8 cellular contexts compared by ENCODE assay signal in the genomic region with DNA sequence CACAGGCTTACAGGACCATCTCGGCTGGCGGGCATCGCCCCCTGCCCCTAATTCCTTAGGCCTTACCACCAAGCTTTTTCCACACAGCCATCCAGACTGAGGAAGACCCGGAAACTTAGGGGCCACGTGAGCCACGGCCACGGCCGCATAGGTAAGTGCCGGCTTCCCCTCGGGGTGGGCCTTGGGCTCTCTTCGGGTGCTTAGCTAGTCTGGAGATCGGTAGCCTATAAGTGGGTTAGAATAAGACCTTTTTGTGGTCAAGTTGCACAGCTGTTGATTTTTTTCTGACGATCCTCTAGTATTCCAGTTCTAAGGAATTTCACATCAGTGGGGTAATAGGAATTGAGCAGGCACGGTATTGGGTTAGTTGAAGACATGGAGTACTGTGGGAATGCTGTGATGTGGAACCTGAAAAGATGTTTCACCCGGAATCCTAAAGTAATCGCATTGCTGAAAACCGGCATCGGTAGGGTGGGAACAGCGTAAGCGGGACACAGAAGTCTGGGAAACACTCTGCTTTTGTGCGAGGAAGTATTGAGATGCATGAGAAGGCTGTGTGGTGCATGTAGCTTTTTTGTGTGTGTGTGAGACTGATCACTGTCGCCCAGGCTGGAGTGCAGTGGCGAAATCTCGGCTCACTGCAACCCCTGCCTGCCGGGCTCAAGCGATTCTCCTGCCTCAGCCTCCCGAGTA. TPM values are rescaled to one million over a fixed set of nuclear protein-coding genes. Genes with fewer than 3 reads are reported as not detected.
DNase-seq lines count a peak whose midpoint lies in the region; ATAC-seq and TF ChIP-seq lines count a peak whose summit lies in the region.

No MANE protein-coding gene starts in this region.

- H3K4me3 ChIP-seq in GM23338 (peak overlapping the region; percentile 100), OCI-LY1 (ENCODE audit: low read depth, low read length, poor library complexity, severe bottlenecking) (peak overlapping the region; percentile 79), dorsolateral prefrontal cortex (peak overlapping the region; percentile 69 to 100 (median 95)), mucosa of stomach (ENCODE audit: low read length) (peak overlapping the region; percentile 98), aorta (ENCODE audit: low read length in 2 of 2) (peak overlapping the region; percentile 70 to 71)

- peaks cover 50% of the 10 kb centered on the region for H3F3A ChIP-seq in GM23338 (replicated peaks; ENCODE audit: low read depth)
- peaks cover 20% of the 10 kb centered on the region; the same call in 1 of the 2 replicates for H3F3A ChIP-seq in OCI-LY1 (ENCODE audit: insufficient read depth, low read length)

- H3K4me1 ChIP-seq in GM23338 (ENCODE audit: insufficient read depth) (peaks cover 25% of the 10 kb centered on the region), OCI-LY1 (ENCODE audit: insufficient read depth, low read length, severe bottlenecking) (peaks cover 51% of the 10 kb centered on the region), mucosa of stomach (ENCODE audit: control insufficient read depth, insufficient read depth, low read length) (peaks cover 34% of the 10 kb centered on the region), aorta (ENCODE audit: control insufficient read depth in 1 of 2, insufficient read depth in 2 of 2, low read length in 2 of 2) (no peaks in the 10 kb centered on the region)

- TF ChIP-seq CTCF in GM23338 (conservative IDR thresholded peaks at IDR 0.05; ENCODE audit: low read depth in 2 of 2) = no peak
- TF ChIP-seq CTCF in OCI-LY1 (IDR thresholded peaks at IDR 0.05; ENCODE audit: low read length) = no peak
- no peak for TF ChIP-seq CTCF in dorsolateral prefrontal cortex (IDR thresholded peaks at IDR 0.05 in 54 of 56, conservative IDR thresholded peaks at IDR 0.05 in 2 of 56; ENCODE audit: low read depth in 1 of 56, partially characterized antibody in 56 of 56)

- H3K9me3 ChIP-seq in OCI-LY1 (ENCODE audit: low read length) (no peaks in the 10 kb centered on the region), mucosa of stomach (ENCODE audit: control insufficient read depth, low read length) (no peaks in the 10 kb centered on the region), aorta (ENCODE audit: control insufficient read depth, low read length) (no peaks in the 10 kb centered on the region)

- peak overlapping the region; percentile 100 for H3K4me2 ChIP-seq in GM23338
- H3K4me2 ChIP-seq in OCI-LY1 (ENCODE audit: low read length) = peak overlapping the region; percentile 91

- peaks cover 4% of the 10 kb centered on the region; the same call in 2 of the 3 replicates for H3K9me3 Mint-ChIP-seq in GM23338

- 3 to 4% methylated on average over 26 to 27 of the region's 27 CpGs for WGBS in aorta, 2 donors

- peaks cover 26% of the 10 kb centered on the region for H3K27me3 Mint-ChIP-seq in GM23338 (ENCODE audit: insufficient read depth, low read depth, poor library complexity)

- peaks cover 17% of the 10 kb centered on the region for H4K20me1 ChIP-seq in GM23338 (replicated peaks; ENCODE audit: insufficient read depth)
- no peaks in the 10 kb centered on the region for H4K20me1 ChIP-seq in OCI-LY1 (ENCODE audit: insufficient read depth, low read length)

- H3K79me2 ChIP-seq in GM23338 (replicated peaks; ENCODE audit: insufficient read depth) (peaks cover 33% of the 10 kb centered on the region), OCI-LY1 (ENCODE audit: insufficient read depth, low read length) (peaks cover 17% of the 10 kb centered on the region)

- intact Hi-C loops in dorsolateral prefrontal cortex (cut with DNase I) (loop anchor here in 1 of 2 donors (5.0 to 10.0 kb wide), 5 partner anchors 224 to 779 kb away; a partner anchor contains a TSS), aorta (cut with DNase I) (loop anchor here (2.0 to 10.0 kb wide), 5 partner anchors 82 to 282 kb away; a partner anchor contains a TSS), posterior vena cava (cut with DNase I) (loop anchor here in 1 of 2 donors (5.0 kb wide), 1 partner anchor 124 kb away; no protein-coding TSS in a partner anchor)

- peaks cover 47% of the 10 kb centered on the region for H3K4me1 Mint-ChIP-seq in GM23338

- H3K36me3 ChIP-seq in GM23338 (ENCODE audit: insufficient read depth) = peaks cover 29% of the 10 kb centered on the region
- H3K36me3 ChIP-seq in OCI-LY1 (ENCODE audit: insufficient read depth, low read length) = peaks cover 63% of the 10 kb centered on the region
- peaks cover 12% of the 10 kb centered on the region for H3K36me3 ChIP-seq in mucosa of stomach (ENCODE audit: control insufficient read depth, insufficient read depth, low read length)
- peaks cover 2 to 3% of the 10 kb centered on the region in 2 donors for H3K36me3 ChIP-seq in aorta (ENCODE audit: control insufficient read depth in 1 of 2, insufficient read depth in 2 of 2, low read length in 1 of 2)

- ATAC-seq in GM23338 (no peak), aorta (ENCODE audit: low FRiP score) (no peak), HG02840 (IDR thresholded peaks at IDR 0.05; ENCODE audit: low FRiP score, unreplicated experiment) (no peak)

- H3K27ac ChIP-seq in GM23338 (ENCODE audit: low read depth) = peak overlapping the region; percentile 97
- H3K27ac ChIP-seq in OCI-LY1 (ENCODE audit: low read depth, low read length, poor library complexity, severe bottlenecking) = peak overlapping the region; percentile 99
- peak overlapping the region in 57 of 59 donors; percentile 25 to 98 (median 95) for H3K27ac ChIP-seq in dorsolateral prefrontal cortex
- peak overlapping the region; percentile 15 to 83 for H3K27ac ChIP-seq in aorta (ENCODE audit: low read depth in 1 of 2, low read length in 2 of 2)

- peak overlapping the region; percentile 98 for H3K27ac Mint-ChIP-seq in GM23338

- H3K27me3 ChIP-seq in GM23338 (ENCODE audit: insufficient read depth) = no peaks in the 10 kb centered on the region
- H3K27me3 ChIP-seq in OCI-LY1 (ENCODE audit: insufficient read depth, low read length) = no peaks in the 10 kb centered on the region
- H3K27me3 ChIP-seq in dorsolateral prefrontal cortex = no peaks in the 10 kb centered on the region
- no peaks in the 10 kb centered on the region for H3K27me3 ChIP-seq in mucosa of stomach (ENCODE audit: control insufficient read depth, insufficient read depth, low read length)
- H3K27me3 ChIP-seq in aorta (ENCODE audit: control insufficient read depth in 1 of 2, insufficient read depth in 2 of 2, low read length in 1 of 2) = no peaks in the 10 kb centered on the region

- peak overlapping the region; percentile 91 for H3K4me3 Mint-ChIP-seq in GM23338

- DNase-seq in GM23338 (ENCODE audit: low spot score) (no peak), dorsolateral prefrontal cortex (no peak), aorta (no peak), posterior vena cava (ENCODE audit: low spot score) (no peak), C1 segment of cervical spinal cord (lab: John Stamatoyannopoulos, UW) (no peak)

- H2AFZ ChIP-seq in GM23338 = no peak overlapping the region
- H2AFZ ChIP-seq in OCI-LY1 (ENCODE audit: low read length) = no peak overlapping the region

- H3K36me3 Mint-ChIP-seq in GM23338 (ENCODE audit: low read depth) = peaks cover 74% of the 10 kb centered on the region

- H3K9ac ChIP-seq in OCI-LY1 (ENCODE audit: low read length) (peak overlapping the region; percentile 90), mucosa of stomach (ENCODE audit: low read length) (peak overlapping the region; percentile 99)

- peaks cover 8% of the 10 kb centered on the region; the same call in 1 of the 2 replicates for H3K9me2 ChIP-seq in GM23338 (ENCODE audit: insufficient read depth)
- H3K9me2 ChIP-seq in OCI-LY1 (ENCODE audit: low read depth, low read length) = no peaks in the 10 kb centered on the region

TF ChIP-seq in GM23338, 12 proteins besides CTCF, POLR2A, EP300 and RAD21 (continues in another document):
- TF ChIP-seq ZNF331 (CRISPR knock-in tag; IDR thresholded peaks at IDR 0.05; ENCODE audit: low read depth) = no peak
- TF ChIP-seq STAT1 (IDR thresholded peaks at IDR 0.05; ENCODE audit: unreplicated experiment) = no peak
- no peak for TF ChIP-seq EZH2phosphoT487 (IDR thresholded peaks at IDR 0.05; ENCODE audit: unreplicated experiment)
- TF ChIP-seq, protein P1, sequence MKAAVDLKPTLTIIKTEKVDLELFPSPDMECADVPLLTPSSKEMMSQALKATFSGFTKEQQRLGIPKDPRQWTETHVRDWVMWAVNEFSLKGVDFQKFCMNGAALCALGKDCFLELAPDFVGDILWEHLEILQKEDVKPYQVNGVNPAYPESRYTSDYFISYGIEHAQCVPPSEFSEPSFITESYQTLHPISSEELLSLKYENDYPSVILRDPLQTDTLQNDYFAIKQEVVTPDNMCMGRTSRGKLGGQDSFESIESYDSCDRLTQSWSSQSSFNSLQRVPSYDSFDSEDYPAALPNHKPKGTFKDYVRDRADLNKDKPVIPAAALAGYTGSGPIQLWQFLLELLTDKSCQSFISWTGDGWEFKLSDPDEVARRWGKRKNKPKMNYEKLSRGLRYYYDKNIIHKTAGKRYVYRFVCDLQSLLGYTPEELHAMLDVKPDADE (IDR thresholded peaks at IDR 0.05) = no peak
- no peak for TF ChIP-seq EZH2 (IDR thresholded peaks at IDR 0.05; ENCODE audit: low read depth, unreplicated experiment)
- no peak for TF ChIP-seq JUNB (IDR thresholded peaks at IDR 0.05; ENCODE audit: unreplicated experiment)

RNA-seq across cellular contexts. Expression of a gene that starts 0.7 kb away (rescaled TPM):
- 961 and 1,283 TPM in 2 replicates for total RNA-seq in GM23338 (2014; rRNA removed; shearing (Covaris generic))
- polyA plus RNA-seq in GM23338 (2016; fragmentation: Nextera tagmentation; extraction: Ambion mirVana) (3,167 and 3,552 TPM in 2 replicates), aorta (1,000 to 10,000 TPM; 2,339 to 4,548 TPM)
- total RNA-seq in dorsolateral prefrontal cortex (100 to 1,000 TPM; 155 to 321 (median 208) TPM), aorta (100 to 1,000 TPM; 623 to 776 TPM), posterior vena cava (100 to 1,000 TPM; 610 to 698 TPM)

RNA-seq across cellular contexts. Expression of a gene that starts 0.8 kb away (rescaled TPM):
- total RNA-seq in GM23338 (2014; rRNA removed; shearing (Covaris generic)) = 1.9 and 3.3 TPM in 2 replicates
- polyA plus RNA-seq in GM23338 (2016; fragmentation: Nextera tagmentation; extraction: Ambion mirVana) = 1.0 and 1.1 TPM in 2 replicates
- total RNA-seq in dorsolateral prefrontal cortex = 10 to 100 TPM in 119 of 120 experiments, 1 to 10 TPM in 1; 9.2 to 31.7 (median 18.5) TPM
- 10 to 100 TPM in 1 of 2 donors, 1 to 10 TPM in 1; 9.4 to 18.7 TPM for total RNA-seq in aorta
- 1 to 10 TPM; 3.4 to 8.4 TPM for polyA plus RNA-seq in aorta
- total RNA-seq in posterior vena cava = 10 to 100 TPM in 1 of 2 donors, 1 to 10 TPM in 1; 5.9 to 13.4 TPM

Comparison
In these comparisons a context has a peak if more than half of its experiments do, and no peak if none do; other contexts are left out.
1. H3K27ac ChIP-seq: peak in every context shown above with its lines; median percentile 99 in OCI-LY1; 97 in GM23338; 95 in dorsolateral prefrontal cortex; 49 in aorta.